16 cellular contexts compared by ENCODE assay signal in genomic region chr10:27138277-27138676, GRCh38.
"Had no signal": no experiment of that assay in that cellular context is flagged by ENCODE, and none has a peak within 500 bp of the region (broad histone marks: within the 10 kb centered on the region; RNA-seq: fewer than 3 reads in every experiment).

No MANE protein-coding gene starts in this region.

- H3K27me3 Mint-ChIP-seq: naive thymus-derived CD8-positive, alpha-beta T cell; stimulated activated memory B cell treated with anti-CD40 and anti-IgM and Interleukin-4, amounts not matched to agents 10 μg/mL and 1 μg/mL and 100 μg/mL, for 72 hours; stimulated activated naive CD8-positive, alpha-beta T cell treated with anti-CD3 and anti-CD28 coated beads, Interleukin-15, Interleukin-2, amounts not matched to agents 100 ng/mL and 50 ng/mL, for 24 hours had no signal

- ATAC-seq: left colon; left ventricle myocardium superior; naive thymus-derived CD8-positive, alpha-beta T cell; psoas muscle; right lobe of liver; stimulated activated memory B cell treated with anti-CD40 and anti-IgM and Interleukin-4, amounts not matched to agents 10 μg/mL and 1 μg/mL and 100 μg/mL, for 72 hours; upper lobe of right lung had no signal

- DNase-seq: dorsolateral prefrontal cortex; effector CD8-positive, alpha-beta T cell; foreskin melanocyte; head of caudate nucleus; kidney; left colon; left ventricle myocardium superior; naive thymus-derived CD8-positive, alpha-beta T cell; psoas muscle; retina; right lobe of liver; stimulated activated CD4-positive, alpha-beta T cell treated with anti-CD3 and anti-CD28 coated beads, Interleukin-4, amount 100 ng/mL, for 1 hour; testis; upper lobe of right lung had no signal

- H3K9me3 Mint-ChIP-seq: naive thymus-derived CD8-positive, alpha-beta T cell; stimulated activated memory B cell treated with anti-CD40 and anti-IgM and Interleukin-4, amounts not matched to agents 10 μg/mL and 1 μg/mL and 100 μg/mL, for 72 hours; stimulated activated naive CD8-positive, alpha-beta T cell treated with anti-CD3 and anti-CD28 coated beads, Interleukin-15, Interleukin-2, amounts not matched to agents 100 ng/mL and 50 ng/mL, for 24 hours had no signal

- H3K27ac Mint-ChIP-seq: stimulated activated memory B cell treated with anti-CD40 and anti-IgM and Interleukin-4, amounts not matched to agents 10 μg/mL and 1 μg/mL and 100 μg/mL, for 72 hours; stimulated activated naive CD8-positive, alpha-beta T cell treated with anti-CD3 and anti-CD28 coated beads, Interleukin-15, Interleukin-2, amounts not matched to agents 100 ng/mL and 50 ng/mL, for 24 hours had no signal

- H3K4me3 Mint-ChIP-seq: naive thymus-derived CD8-positive, alpha-beta T cell; stimulated activated memory B cell treated with anti-CD40 and anti-IgM and Interleukin-4, amounts not matched to agents 10 μg/mL and 1 μg/mL and 100 μg/mL, for 72 hours; stimulated activated naive CD8-positive, alpha-beta T cell treated with anti-CD3 and anti-CD28 coated beads, Interleukin-15, Interleukin-2, amounts not matched to agents 100 ng/mL and 50 ng/mL, for 24 hours had no signal
